In the genomic region with DNA sequence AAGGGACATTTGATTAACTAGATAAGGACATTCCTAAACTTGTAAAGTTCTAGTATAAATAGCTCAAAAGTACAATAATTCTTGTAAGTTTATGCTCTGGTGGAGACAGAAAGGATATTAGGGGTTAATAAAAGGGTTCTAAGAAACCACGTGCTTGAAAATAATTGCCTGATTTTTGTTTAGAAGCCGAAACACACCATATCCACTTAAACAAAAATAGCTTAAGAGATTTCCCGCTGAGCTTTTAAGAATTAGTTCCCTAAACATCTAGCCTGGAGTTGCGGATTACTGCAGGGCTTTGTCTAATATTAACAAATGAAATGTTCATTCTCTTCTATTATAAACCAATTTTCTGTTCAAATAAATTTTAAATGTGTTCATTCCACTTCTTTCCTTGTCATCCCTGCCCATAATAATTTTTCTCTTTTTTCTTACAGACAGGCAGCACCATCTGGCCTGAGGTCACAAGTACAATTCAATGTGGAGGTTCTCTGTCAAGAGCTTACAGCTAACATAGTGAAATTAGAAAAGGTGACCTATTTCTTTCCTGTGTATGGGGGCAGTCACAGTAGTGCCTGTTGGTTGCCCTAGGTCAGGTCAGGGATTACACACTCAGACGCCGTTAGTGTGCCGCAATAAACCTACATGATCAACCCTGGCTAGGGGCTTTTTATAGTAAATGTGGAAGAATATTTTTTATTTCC, we compare ENCODE assay signal across 18 cellular contexts.
DNase-seq lines count a peak whose midpoint lies in the region; ATAC-seq and TF ChIP-seq lines count a peak whose summit lies in the region.
"Had no signal": no experiment of that assay in that cellular context is flagged by ENCODE, and none has a peak within 500 bp of the region (broad histone marks: within the 10 kb centered on the region; RNA-seq: fewer than 3 reads in every experiment).

No MANE protein-coding gene starts in this region.

- no peaks in the 10 kb centered on the region for H3K9me3 ChIP-seq in esophagus muscularis mucosa
- H3K9me3 ChIP-seq: ovary had no signal

- no peak for TF ChIP-seq POLR2A in esophagus muscularis mucosa (IDR thresholded peaks at IDR 0.05; ENCODE audit: low read depth)

- H3K4me1 ChIP-seq in esophagus muscularis mucosa, result peaks cover 7 to 34% (median 22%) of the 10 kb centered on the region in 4 donors

- intact Hi-C loops in esophagus muscularis mucosa (cut with DNase I), result no loop called here

- DNase-seq in DMS79 treated with DMSO at 0.1 percent for 48 hours (lab: John Stamatoyannopoulos, UW), result peak; percentile 29
- peak; percentile 49 for DNase-seq in NCI-H524 treated with DMSO at 0.1 percent for 48 hours (lab: John Stamatoyannopoulos, UW)
- no peak for DNase-seq in esophagus muscularis mucosa (ENCODE audit: extremely low spot score)
- peak; percentile 56 for DNase-seq in retinal pigment epithelial cell (ENCODE audit: low read depth)
- DNase-seq in NCI-H748 treated with DMSO at 0.1 percent for 48 hours (lab: John Stamatoyannopoulos, UW), result no peak
- no peak for DNase-seq in NOMO-1 treated with DMSO at 0.1 percent for 48 hours (lab: John Stamatoyannopoulos, UW; ENCODE audit: unreplicated experiment)
- DNase-seq: activated T-cell treated with anti-CD3 and anti-CD28 coated beads, Interleukin-2, amount 50 U/mL, for 48 hours; COR-L47; cortex of kidney; NCI-H1105; NCI-H510A; ovary; stimulated activated CD4-positive, alpha-beta T cell treated with anti-CD3 and anti-CD28 coated beads, Interleukin-12 subunit alpha, Interleukin-12 subunit beta, amount 100 ng/mL, for 4 hours; stimulated activated naive CD8-positive, alpha-beta T cell treated with anti-CD3 and anti-CD28 coated beads, Interleukin-15, Interleukin-2, amounts not matched to agents 100 U/mL and 50 U/mL, for 24 hours had no signal

- H3K36me3 ChIP-seq in esophagus muscularis mucosa, result peaks cover 67 to 100% (median 85%) of the 10 kb centered on the region in 4 donors
- H3K36me3 ChIP-seq: ovary had no signal

- ATAC-seq in HG03045 (IDR thresholded peaks at IDR 0.05; ENCODE audit: unreplicated experiment) (no peak), GM21723 (IDR thresholded peaks at IDR 0.05; ENCODE audit: unreplicated experiment) (no peak)
- ATAC-seq: stimulated activated naive CD8-positive, alpha-beta T cell treated with anti-CD3 and anti-CD28 coated beads, Interleukin-15, Interleukin-2, amounts not matched to agents 100 U/mL and 50 U/mL, for 24 hours had no signal

- H3K27ac ChIP-seq in esophagus muscularis mucosa (replicated peaks in 1 of 4), result peak overlapping the region; percentile 19 to 65 (median 46)
- H3K27ac ChIP-seq: HL-60, KMS-11 had no signal

- 63% methylated on average over 7 of the region's 7 CpGs for WGBS in esophagus muscularis mucosa

- H3K27me3 ChIP-seq in esophagus muscularis mucosa, result no peaks in the 10 kb centered on the region
- H3K27me3 ChIP-seq: ovary had no signal

- H3K4me3 ChIP-seq in esophagus muscularis mucosa (no peak overlapping the region), retinal pigment epithelial cell (ENCODE audit: low read length) (no peak overlapping the region)
- H3K4me3 ChIP-seq: ovary had no signal

- no peak for TF ChIP-seq EP300 in esophagus muscularis mucosa (IDR thresholded peaks at IDR 0.05)

- TF ChIP-seq CTCF in esophagus muscularis mucosa (IDR thresholded peaks at IDR 0.05), result no peak
- TF ChIP-seq CTCF in retinal pigment epithelial cell (conservative IDR thresholded peaks at IDR 0.05; ENCODE audit: low read depth, low read length), result no peak

Comparison
In these comparisons a context has a peak if more than half of its experiments do, and no peak if none do; other contexts are left out.
1. DNase-seq: peak in DMS79 treated with DMSO at 0.1 percent for 48 hours (single experiment), NCI-H524 treated with DMSO at 0.1 percent for 48 hours (single experiment) and retinal pigment epithelial cell (single experiment); none in esophagus muscularis mucosa (single experiment), NCI-H748 treated with DMSO at 0.1 percent for 48 hours (single experiment) and NOMO-1 treated with DMSO at 0.1 percent for 48 hours (single experiment).